Comparison of ENCODE assay signal across 8 cellular contexts in genomic region chr14:49972840-49973239, GRCh38.
DNase-seq lines count a peak whose midpoint lies in the region; ATAC-seq and TF ChIP-seq lines count a peak whose summit lies in the region.

No MANE protein-coding gene starts in this region.

- H3K4me2 ChIP-seq in OCI-LY1 (ENCODE audit: low read length): peak overlapping the region; percentile 82

- H3F3A ChIP-seq in OCI-LY1 (ENCODE audit: insufficient read depth, low read length): peaks cover 16% of the 10 kb centered on the region

- TF ChIP-seq CTCF in OCI-LY1 (IDR thresholded peaks at IDR 0.05; ENCODE audit: low read length): no peak
- no peak for TF ChIP-seq CTCF in astrocyte of the cerebellum (IDR thresholded peaks at IDR 0.05; ENCODE audit: low read depth, low read length, missing control alignments)
- no peak for TF ChIP-seq CTCF in thoracic aorta (IDR thresholded peaks at IDR 0.05)

- in situ Hi-C loops in astrocyte of the cerebellum (cut with HindIII; ENCODE audit: low sequenced_read_pairs): no loop called here

- H3K4me1 ChIP-seq in OCI-LY1 (ENCODE audit: insufficient read depth, low read length, severe bottlenecking): peaks cover 77% of the 10 kb centered on the region
- peaks cover 45 to 67% of the 10 kb centered on the region in 2 donors for H3K4me1 ChIP-seq in thoracic aorta (ENCODE audit: control insufficient read depth in 1 of 2, low read depth in 2 of 2)

- intact Hi-C loops in left colon (cut with DNase I, micrococcal nuclease): no loop called here

- H3K79me2 ChIP-seq in OCI-LY1 (ENCODE audit: insufficient read depth, low read length): no peaks in the 10 kb centered on the region

- H2AFZ ChIP-seq in OCI-LY1 (ENCODE audit: low read length): no peak overlapping the region

- H3K9ac ChIP-seq in OCI-LY1 (ENCODE audit: low read length): peak overlapping the region; percentile 75

- no peaks in the 10 kb centered on the region for H3K9me2 ChIP-seq in OCI-LY1 (ENCODE audit: low read depth, low read length)

- H3K4me3 ChIP-seq in OCI-LY1 (ENCODE audit: low read depth, low read length, poor library complexity, severe bottlenecking): peak overlapping the region; percentile 48
- no peak overlapping the region for H3K4me3 ChIP-seq in astrocyte of the cerebellum (ENCODE audit: low read depth, low read length)
- H3K4me3 ChIP-seq in thoracic aorta: peak overlapping the region; percentile 49

- peak overlapping the region; percentile 100 for H3K27ac ChIP-seq in OCI-LY1 (ENCODE audit: low read depth, low read length, poor library complexity, severe bottlenecking)
- peak overlapping the region; percentile 13 to 87 for H3K27ac ChIP-seq in thoracic aorta

- H3K36me3 ChIP-seq in OCI-LY1 (ENCODE audit: insufficient read depth, low read length) (no peaks in the 10 kb centered on the region), thoracic aorta (no peaks in the 10 kb centered on the region)

- no peaks in the 10 kb centered on the region for H3K9me3 ChIP-seq in OCI-LY1 (ENCODE audit: low read length)
- H3K9me3 ChIP-seq in thoracic aorta: no peaks in the 10 kb centered on the region

- H4K20me1 ChIP-seq in OCI-LY1 (ENCODE audit: insufficient read depth, low read length): no peaks in the 10 kb centered on the region

- H3K27me3 ChIP-seq in OCI-LY1 (ENCODE audit: insufficient read depth, low read length): no peaks in the 10 kb centered on the region
- no peaks in the 10 kb centered on the region for H3K27me3 ChIP-seq in thoracic aorta (replicated peaks; ENCODE audit: insufficient read depth)

- peak; percentile 66 for ATAC-seq in left colon
- ATAC-seq in thoracic aorta (ENCODE audit: insufficient number of reproducible peaks, low FRiP score, low read depth): peak; percentile 50
- no peak for ATAC-seq in GM19035 (IDR thresholded peaks at IDR 0.05; ENCODE audit: unreplicated experiment)
- ATAC-seq in GM18520 (IDR thresholded peaks at IDR 0.05; ENCODE audit: unreplicated experiment): no peak

- DNase-seq in NCI-H748 (lab: John Stamatoyannopoulos, UW; ENCODE audit: unreplicated experiment): peak; percentile 50
- no peak for DNase-seq in NCI-H748 treated with DMSO at 0.1 percent for 48 hours (lab: John Stamatoyannopoulos, UW)
- DNase-seq in astrocyte of the cerebellum (ENCODE audit: low read depth): peak; percentile 84
- DNase-seq in left colon: peak; percentile 66 to 80
- no peak for DNase-seq in thoracic aorta (ENCODE audit: low spot score)

Comparison
In these comparisons a context has a peak if more than half of its experiments do, and no peak if none do; other contexts are left out.
1. DNase-seq: peak in NCI-H748 (single experiment), astrocyte of the cerebellum (single experiment) and left colon (2 of 2); none in NCI-H748 treated with DMSO at 0.1 percent for 48 hours (single experiment) and thoracic aorta (single experiment).
2. ATAC-seq: peak in left colon (single experiment) and thoracic aorta (single experiment); none in GM19035 (single experiment) and GM18520 (single experiment).